18 cellular contexts compared by ENCODE assay signal in genomic region chr7:120995659-120996058, GRCh38. TPM values are rescaled to one million over a fixed set of nuclear protein-coding genes. Genes with fewer than 3 reads are reported as not detected.
A peak's percentile ranks its signal among the peaks of the same experiment; 100 is the strongest.
DNase-seq lines count a peak whose midpoint lies in the region; ATAC-seq and TF ChIP-seq lines count a peak whose summit lies in the region.
"Had no signal": no experiment of that assay in that cellular context is flagged by ENCODE, and none has a peak within 500 bp of the region (broad histone marks: within the 10 kb centered on the region; RNA-seq: fewer than 3 reads in every experiment).

No MANE protein-coding gene starts in this region.

- H3K9me3 ChIP-seq in DOHH2 (ENCODE audit: control insufficient read depth, insufficient read depth, low read length) (no peaks in the 10 kb centered on the region), Loucy (ENCODE audit: insufficient read depth, low read depth, low read length) (no peaks in the 10 kb centered on the region), T-helper 17 cell (ENCODE audit: control insufficient read depth, low read length, poor library complexity, severe bottlenecking) (no peaks in the 10 kb centered on the region), sigmoid colon (no peaks in the 10 kb centered on the region), MM.1S (replicated peaks; ENCODE audit: insufficient read depth, low read length) (no peaks in the 10 kb centered on the region)
- H3K9me3 ChIP-seq: left lung had no signal

- peaks cover 32% of the 10 kb centered on the region for H3K27me3 Mint-ChIP-seq in T-helper 17 cell

- TF ChIP-seq CTCF in DOHH2 (IDR thresholded peaks at IDR 0.05; ENCODE audit: low read depth, low read length, poor library complexity, severe bottlenecking) (no peak), Loucy (conservative IDR thresholded peaks at IDR 0.05; ENCODE audit: low read length) (no peak), sigmoid colon (IDR thresholded peaks at IDR 0.05) (no peak), MM.1S (IDR thresholded peaks at IDR 0.05; ENCODE audit: low read length) (no peak)

- no peak for DNase-seq in T-helper 17 cell
- no peak for DNase-seq in sigmoid colon
- no peak for DNase-seq in NCI-H774 (lab: John Stamatoyannopoulos, UW)
- no peak for DNase-seq in amniotic stem cell (lab: John Stamatoyannopoulos, UW)
- no peak for DNase-seq in SW 1271 (lab: John Stamatoyannopoulos, UW)
- no peak for DNase-seq in MM.1S
- DNase-seq: activated CD8-positive, alpha-beta memory T cell treated with anti-CD3 and anti-CD28 coated beads, Interleukin-2, amount 50 U/mL, for 48 hours; NK-92 treated with Interleukin-12 subunit alpha and Interleukin-12 subunit beta, amount 100 ng/mL, for 24 hours; retina; stimulated activated CD4-positive, alpha-beta T cell treated with anti-CD3 and anti-CD28 coated beads, Interleukin-12 subunit alpha, Interleukin-12 subunit beta, amount 100 ng/mL, for 4 hours; WERI-Rb-1 had no signal

- H3K9ac ChIP-seq in Loucy (ENCODE audit: low read depth, low read length, poor library complexity, severe bottlenecking) (no peak overlapping the region), MM.1S (ENCODE audit: low read length) (no peak overlapping the region)
- H3K9ac ChIP-seq: GM23248 had no signal

- TF ChIP-seq EP300 in sigmoid colon (IDR thresholded peaks at IDR 0.05) = no peak

- H3K9me2 ChIP-seq in DOHH2 (replicated peaks; ENCODE audit: control insufficient read depth, low read length) (no peaks in the 10 kb centered on the region), Loucy (replicated peaks; ENCODE audit: low read depth, low read length) (no peaks in the 10 kb centered on the region), MM.1S (replicated peaks; ENCODE audit: insufficient read depth, low read length) (no peaks in the 10 kb centered on the region)

- intact Hi-C loops in sigmoid colon (cut with DNase I) = loop anchor here (2.0 kb wide), 1 partner anchor 27 kb away; no protein-coding TSS in a partner anchor

- H3K27me3 ChIP-seq in DOHH2 (ENCODE audit: control insufficient read depth, low read length) (peaks cover 9% of the 10 kb centered on the region), Loucy (ENCODE audit: insufficient read depth, low read length, poor library complexity, severe bottlenecking) (no peaks in the 10 kb centered on the region), sigmoid colon (no peaks in the 10 kb centered on the region), MM.1S (replicated peaks; ENCODE audit: insufficient read depth, low read length) (no peaks in the 10 kb centered on the region)

- H2AFZ ChIP-seq in Loucy (ENCODE audit: low read length) (no peak overlapping the region), MM.1S (ENCODE audit: low read length) (no peak overlapping the region)
- H2AFZ ChIP-seq: GM23248 had no signal

- H3F3A ChIP-seq in DOHH2 (ENCODE audit: control insufficient read depth, insufficient read depth) (peaks cover 3% of the 10 kb centered on the region; the same call in 1 of the 2 replicates), Loucy (ENCODE audit: low read depth) (0 out of 2 replicates have a peak, but pooled peaks cover 4% of the 10 kb centered on the region), MM.1S (ENCODE audit: insufficient read depth, low read length) (peaks cover 28% of the 10 kb centered on the region)

- peak overlapping the region; percentile 36 for H3K4me3 Mint-ChIP-seq in T-helper 17 cell
- H3K4me3 Mint-ChIP-seq: central memory CD8-positive, alpha-beta T cell; effector memory CD8-positive, alpha-beta T cell had no signal

- H3K4me3 ChIP-seq in DOHH2 (ENCODE audit: low read length) (no peak overlapping the region), Loucy (ENCODE audit: low read length, poor library complexity, severe bottlenecking) (no peak overlapping the region), sigmoid colon (no peak overlapping the region), MM.1S (ENCODE audit: low read length) (no peak overlapping the region)
- H3K4me3 ChIP-seq: GM23248, left lung had no signal

- H3K4me2 ChIP-seq in DOHH2 (ENCODE audit: low read length) = peak overlapping the region; percentile 45
- H3K4me2 ChIP-seq in Loucy (ENCODE audit: low read depth, low read length, poor library complexity, severe bottlenecking) = peak overlapping the region; percentile 52
- no peak overlapping the region for H3K4me2 ChIP-seq in MM.1S (ENCODE audit: low read depth, low read length)

- no peak overlapping the region for H3K27ac ChIP-seq in DOHH2 (ENCODE audit: low read depth, low read length)
- H3K27ac ChIP-seq in sigmoid colon = peak overlapping the region in 3 of 4 donors; percentile 86 to 95 (median 89)
- H3K27ac ChIP-seq in MM.1S (ENCODE audit: low read length) = no peak overlapping the region
- H3K27ac ChIP-seq: GM23248, WERI-Rb-1 had no signal

- H3K4me1 ChIP-seq in DOHH2 (ENCODE audit: control insufficient read depth, low read length) (peaks cover 32% of the 10 kb centered on the region), Loucy (ENCODE audit: insufficient read depth, low read length, poor library complexity, severe bottlenecking) (peaks cover 32% of the 10 kb centered on the region), sigmoid colon (peaks cover 0 to 83% (median 57%) of the 10 kb centered on the region in 4 donors), MM.1S (ENCODE audit: low read length) (peaks cover 63% of the 10 kb centered on the region)

- H3K79me2 ChIP-seq in DOHH2 (ENCODE audit: control insufficient read depth, low read length) = no peaks in the 10 kb centered on the region
- no peaks in the 10 kb centered on the region for H3K79me2 ChIP-seq in Loucy (ENCODE audit: insufficient read depth, low read length)
- H3K79me2 ChIP-seq in MM.1S (ENCODE audit: low read length) = no peaks in the 10 kb centered on the region

- no peak for TF ChIP-seq POLR2A in sigmoid colon (IDR thresholded peaks at IDR 0.05)

- H3K27ac Mint-ChIP-seq in T-helper 17 cell = no peak overlapping the region
- H3K27ac Mint-ChIP-seq: effector memory CD8-positive, alpha-beta T cell had no signal

- peaks cover 22% of the 10 kb centered on the region for H3K4me1 Mint-ChIP-seq in T-helper 17 cell

- no peaks in the 10 kb centered on the region for H3K36me3 Mint-ChIP-seq in T-helper 17 cell (ENCODE audit: low read depth)

- ATAC-seq in T-helper 17 cell = no peak

- 54 to 81% methylated on average over 2 of the region's 2 CpGs for WGBS in sigmoid colon, 2 donors

- H4K20me1 ChIP-seq in DOHH2 (ENCODE audit: control insufficient read depth, insufficient read depth, low read depth, low read length) (no peaks in the 10 kb centered on the region), Loucy (ENCODE audit: insufficient read depth, low read length, poor library complexity, severe bottlenecking) (no peaks in the 10 kb centered on the region), MM.1S (ENCODE audit: insufficient read depth, low read length) (no peaks in the 10 kb centered on the region)

- H3K36me3 ChIP-seq in DOHH2 (ENCODE audit: control insufficient read depth, low read length) = no peaks in the 10 kb centered on the region
- no peaks in the 10 kb centered on the region for H3K36me3 ChIP-seq in Loucy (ENCODE audit: insufficient read depth, low read length)
- no peaks in the 10 kb centered on the region for H3K36me3 ChIP-seq in sigmoid colon
- no peaks in the 10 kb centered on the region for H3K36me3 ChIP-seq in MM.1S (replicated peaks; ENCODE audit: insufficient read depth, low read length)
- H3K36me3 ChIP-seq: left lung, WERI-Rb-1 had no signal

RNA-seq across cellular contexts. Expression of gene CPED1, which starts 7.1 kb away (rescaled TPM):
- total RNA-seq in T-helper 17 cell = under 1 TPM; 0.40 to 0.99 TPM
- total RNA-seq in sigmoid colon = 100 to 1,000 TPM in 1 of 4 donors, 10 to 100 TPM in 3; 79.6 to 120 (median 89.3) TPM
- 1 to 10 TPM; 1.2 to 2.2 (median 1.8) TPM for polyA plus RNA-seq in sigmoid colon
- total RNA-seq: T-helper 1 cell treated with Interleukin-12 subunit alpha and Interleukin-12 subunit beta and Interleukin-4 antibody, amounts not matched to agents 30 ng/mL and 1 ng/mL, for 36 hours had no signal

RNA-seq across cellular contexts. Expression of gene ING3, which starts 45.1 kb away (rescaled TPM):
- total RNA-seq in T-helper 17 cell = 10 to 100 TPM; 32.8 to 41.2 TPM
- 10 to 100 TPM; 16.6 to 33.1 (median 25.4) TPM for total RNA-seq in sigmoid colon
- polyA plus RNA-seq in sigmoid colon = 10 to 100 TPM in 2 of 3 donors, 1 to 10 TPM in 1; 9.6 to 11.8 (median 10.9) TPM

Comparison
In these comparisons a context has a peak if more than half of its experiments do, and no peak if none do; other contexts are left out.
1. H3K27ac ChIP-seq: peak in sigmoid colon (3 of 4); none in DOHH2 (single experiment) and MM.1S (single experiment).
2. RNA of gene CPED1, which starts 7.1 kb away (total RNA-seq): 79.6 to 120 TPM in sigmoid colon; 0.40 to 0.99 TPM in T-helper 17 cell; every median in the first group is over 10 times any median in the second.